In genomic region chrX:39470588-39471155, GRCh38 we compare ENCODE assay signal across 16 cellular contexts.
A peak's percentile ranks its signal among the peaks of the same experiment; 100 is the strongest.
DNase-seq lines count a peak whose midpoint lies in the region; ATAC-seq and TF ChIP-seq lines count a peak whose summit lies in the region.
"Had no signal": no experiment of that assay in that cellular context is flagged by ENCODE, and none has a peak within 500 bp of the region (broad histone marks: within the 10 kb centered on the region; RNA-seq: fewer than 3 reads in every experiment).

No MANE protein-coding gene starts in this region.

- H3K36me3 ChIP-seq in adipocyte (ENCODE audit: control insufficient read depth, insufficient read depth, low read length, severe bottlenecking) (no peaks in the 10 kb centered on the region), ovary (no peaks in the 10 kb centered on the region)

- TF ChIP-seq POLR2A in ovary (IDR thresholded peaks at IDR 0.05) = no peak

- peaks cover under 1% of the 10 kb centered on the region for H3K27me3 Mint-ChIP-seq in endothelial cell (ENCODE audit: unreplicated experiment)
- H3K27me3 Mint-ChIP-seq: activated B cell treated with CpG ODN at 0.5 μM for 24 hours had no signal

- H3K27ac Mint-ChIP-seq in endothelial cell (ENCODE audit: unreplicated experiment) = no peak overlapping the region
- H3K27ac Mint-ChIP-seq: activated B cell treated with CpG ODN at 0.5 μM for 24 hours had no signal

- intact Hi-C loops in ovary (cut with DNase I) = no loop called here

- H3K4me1 ChIP-seq in adipocyte (ENCODE audit: control insufficient read depth, insufficient read depth, low read length) (no peaks in the 10 kb centered on the region), ovary (ENCODE audit: insufficient read depth) (no peaks in the 10 kb centered on the region)
- H3K4me1 ChIP-seq: parathyroid adenoma had no signal

- H3K27ac ChIP-seq in ovary = peak overlapping the region in 1 of 2 donors; percentile 42
- H3K27ac ChIP-seq: dorsolateral prefrontal cortex, parathyroid adenoma had no signal

- H3K9me3 ChIP-seq in adipocyte (ENCODE audit: control insufficient read depth, low read length) (no peaks in the 10 kb centered on the region), ovary (no peaks in the 10 kb centered on the region)
- H3K9me3 ChIP-seq: SK-N-SH had no signal

- no peaks in the 10 kb centered on the region for H3K4me1 Mint-ChIP-seq in endothelial cell (ENCODE audit: unreplicated experiment)
- H3K4me1 Mint-ChIP-seq: activated B cell treated with CpG ODN at 0.5 μM for 24 hours had no signal

- DNase-seq in AG20443 (ENCODE audit: low spot score) (peak; percentile 49), adipocyte (ENCODE audit: low read depth) (peak; percentile 46), fibroblast of the aortic adventitia (ENCODE audit: low read depth) (peak; percentile 70), ovary (peak; percentile 59 to 73 (median 70)), endothelial cell (ENCODE audit: low spot score) (no peak), 8988T (no peak), Kasumi-1 (lab: John Stamatoyannopoulos, UW) (no peak)
- DNase-seq: activated B cell treated with CpG ODN at 0.5 μM for 24 hours; DMS79 treated with DMSO at 0.1 percent for 48 hours; KBM-7; NCI-H187 treated with DMSO at 0.1 percent for 48 hours; SK-N-SH; stimulated activated CD4-positive, alpha-beta T cell treated with anti-CD3 and anti-CD28 coated beads, Interleukin-1b, Interleukin-23, amount 100 ng/mL, for 48 hours had no signal

- H3K9ac ChIP-seq in adipocyte (ENCODE audit: low read length) = peak overlapping the region; percentile 3
- H3K9ac ChIP-seq: parathyroid adenoma, SK-N-SH had no signal

- TF ChIP-seq CTCF in fibroblast of the aortic adventitia (IDR thresholded peaks at IDR 0.05; ENCODE audit: insufficient read depth, low read length) (no peak), ovary (IDR thresholded peaks at IDR 0.05) (no peak), endothelial cell (IDR thresholded peaks at IDR 0.05; ENCODE audit: unreplicated experiment) (no peak)

- no peaks in the 10 kb centered on the region for H3K9me3 Mint-ChIP-seq in endothelial cell (ENCODE audit: unreplicated experiment)
- H3K9me3 Mint-ChIP-seq: activated B cell treated with CpG ODN at 0.5 μM for 24 hours had no signal

- TF ChIP-seq EP300 in ovary (IDR thresholded peaks at IDR 0.05) = no peak

- ATAC-seq in HG02852 (IDR thresholded peaks at IDR 0.05; ENCODE audit: unreplicated experiment) = no peak

- no peak overlapping the region for H3K4me3 Mint-ChIP-seq in endothelial cell (ENCODE audit: unreplicated experiment)
- H3K4me3 Mint-ChIP-seq: activated B cell treated with CpG ODN at 0.5 μM for 24 hours had no signal

- H3K27me3 ChIP-seq in adipocyte (replicated peaks; ENCODE audit: control insufficient read depth, insufficient read depth, low read length) = peaks cover 21% of the 10 kb centered on the region
- no peaks in the 10 kb centered on the region for H3K27me3 ChIP-seq in ovary

- 32 to 52% (median 44%) methylated on average over 7 of the region's 7 CpGs for WGBS in ovary, 3 donors

- H3K36me3 Mint-ChIP-seq in endothelial cell (ENCODE audit: low read depth, unreplicated experiment) = no peaks in the 10 kb centered on the region

- no peak overlapping the region for H3K4me3 ChIP-seq in adipocyte (ENCODE audit: low read length)
- no peak overlapping the region for H3K4me3 ChIP-seq in fibroblast of the aortic adventitia (ENCODE audit: low read depth, low read length)
- H3K4me3 ChIP-seq in ovary = no peak overlapping the region
- H3K4me3 ChIP-seq: dorsolateral prefrontal cortex had no signal

Comparison
In these comparisons a context has a peak if more than half of its experiments do, and no peak if none do; other contexts are left out.
1. DNase-seq: peak in AG20443 (single experiment), adipocyte (single experiment), fibroblast of the aortic adventitia (single experiment) and ovary (5 of 5); none in endothelial cell (single experiment), 8988T (single experiment) and Kasumi-1 (0 of 2).